In the genomic region with DNA sequence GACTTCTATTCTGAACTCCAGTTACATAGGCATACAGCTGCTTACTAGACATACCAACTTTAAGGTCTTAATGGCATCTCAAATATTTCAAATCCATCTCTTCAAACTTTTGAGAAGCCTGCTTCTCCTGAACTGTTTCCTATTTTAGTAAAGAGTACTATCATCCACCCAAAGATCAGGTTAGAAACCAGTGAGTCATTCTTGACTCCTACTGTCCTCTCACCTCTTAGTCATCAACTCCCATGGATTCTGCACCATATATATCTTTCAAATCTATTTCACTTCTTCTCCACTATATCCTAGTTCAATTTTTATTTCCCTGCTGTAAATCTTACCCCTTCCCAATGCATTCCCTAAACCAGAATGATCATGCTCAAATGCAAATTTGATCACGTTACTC, we compare ENCODE assay signal across 25 cellular contexts. TPM values are rescaled to one million over a fixed set of nuclear protein-coding genes. Genes with fewer than 3 reads are reported as not detected.
DNase-seq lines count a peak whose midpoint lies in the region; ATAC-seq and TF ChIP-seq lines count a peak whose summit lies in the region.
"Had no signal": no experiment of that assay in that cellular context is flagged by ENCODE, and none has a peak within 500 bp of the region (broad histone marks: within the 10 kb centered on the region; RNA-seq: fewer than 3 reads in every experiment).

No MANE protein-coding gene starts in this region.

- H3K4me3 ChIP-seq in mammary epithelial cell (replicated peaks in 1 of 3; ENCODE audit: insufficient read depth in 1 of 3, low read depth in 2 of 3, low read length in 3 of 3), result no peak overlapping the region
- H3K4me3 ChIP-seq: body of pancreas, PC-9, psoas muscle, skin epidermis, thoracic aorta had no signal

- WGBS in mammary epithelial cell (ENCODE audit: low coverage, missing lambda C conversion rate), result 0% methylated on average over 1 of the region's 1 CpG

- peak; percentile 55 for ATAC-seq in activated naive CD8-positive, alpha-beta T cell treated with anti-CD3 and anti-CD28 coated beads, Interleukin-2, amount 50 U/mL, for 24 hours
- ATAC-seq in HG03342 (IDR thresholded peaks at IDR 0.05; ENCODE audit: unreplicated experiment), result no peak
- ATAC-seq: body of pancreas, left colon, psoas muscle had no signal

- intact Hi-C loops in mammary epithelial cell (cut with micrococcal nuclease), result no loop called here

- H3K27ac ChIP-seq in mammary epithelial cell (ENCODE audit: insufficient read depth, low read depth, low read length), result no peak overlapping the region
- H3K27ac ChIP-seq: body of pancreas, KMS-11, PC-9, psoas muscle, skin epidermis, thoracic aorta had no signal

- H3K27me3 Mint-ChIP-seq in activated naive CD8-positive, alpha-beta T cell treated with anti-CD3 and anti-CD28 coated beads, Interleukin-2, amount 50 U/mL, for 24 hours, result peaks cover 18% of the 10 kb centered on the region
- peaks cover 18% of the 10 kb centered on the region for H3K27me3 Mint-ChIP-seq in activated naive CD8-positive, alpha-beta T cell treated with anti-CD3 and anti-CD28 coated beads for 36 hours
- H3K27me3 Mint-ChIP-seq in stimulated activated naive CD8-positive, alpha-beta T cell treated with anti-CD3 and anti-CD28 coated beads, Interleukin-15, Interleukin-2, amounts not matched to agents 100 ng/mL and 50 ng/mL, for 24 hours, result peaks cover 22% of the 10 kb centered on the region

- no peaks in the 10 kb centered on the region for H3K79me2 ChIP-seq in mammary epithelial cell (ENCODE audit: insufficient read depth, low read length)

- no peak overlapping the region for H2AFZ ChIP-seq in mammary epithelial cell (ENCODE audit: low read depth, low read length)
- H2AFZ ChIP-seq: PC-9 had no signal

- no peaks in the 10 kb centered on the region for H3K36me3 ChIP-seq in mammary epithelial cell (ENCODE audit: insufficient read depth, low read length)
- H3K36me3 ChIP-seq: BE2C, thoracic aorta had no signal

- H3K4me1 ChIP-seq in mammary epithelial cell (ENCODE audit: insufficient read depth, low read length), result no peaks in the 10 kb centered on the region
- H3K4me1 ChIP-seq: BE2C, body of pancreas, Caco-2, psoas muscle had no signal

- dilution Hi-C loops in mammary epithelial cell (cut with HindIII; ENCODE audit: low sequenced_read_pairs), result no loop called here

- BruUV-seq in mammary epithelial cell (replicated peaks; lab: Mats Ljungman, UMichigan), result no TSS peak

- H3K9me3 ChIP-seq in mammary epithelial cell (replicated peaks; ENCODE audit: insufficient read depth, low read length), result no peaks in the 10 kb centered on the region
- H3K9me3 ChIP-seq: BE2C, body of pancreas, Caco-2, psoas muscle, thoracic aorta had no signal

- peak overlapping the region; percentile 80 for H3K27ac Mint-ChIP-seq in activated naive CD8-positive, alpha-beta T cell treated with anti-CD3 and anti-CD28 coated beads, Interleukin-2, amount 50 U/mL, for 24 hours
- no peak overlapping the region for H3K27ac Mint-ChIP-seq in activated naive CD8-positive, alpha-beta T cell treated with anti-CD3 and anti-CD28 coated beads for 36 hours
- H3K27ac Mint-ChIP-seq in stimulated activated naive CD8-positive, alpha-beta T cell treated with anti-CD3 and anti-CD28 coated beads, Interleukin-15, Interleukin-2, amounts not matched to agents 100 ng/mL and 50 ng/mL, for 24 hours, result peak overlapping the region; percentile 85
- H3K27ac Mint-ChIP-seq: activated CD4-positive, alpha-beta T cell treated with anti-CD3 and anti-CD28 coated beads, Interleukin-2, amount 10 ng/mL, durations not matched to agents 7 days and 5 days; activated T-helper 2 cell treated with anti-CD3 and anti-CD28 coated beads, Interferon-gamma antibody, Interleukin-2, Interleukin-4, amounts not matched to agents 10 μg/mL and 5 μg/mL and 100 μg/mL, durations not matched to agents 14 hours and 24 hours and 36 hours had no signal

- H3K4me2 ChIP-seq in mammary epithelial cell (ENCODE audit: insufficient read depth, low read depth, low read length), result no peak overlapping the region
- H3K4me2 ChIP-seq: KMS-11, PC-9 had no signal

- no peak overlapping the region for H3K4me3 Mint-ChIP-seq in activated naive CD8-positive, alpha-beta T cell treated with anti-CD3 and anti-CD28 coated beads, Interleukin-2, amount 50 U/mL, for 24 hours
- no peak overlapping the region for H3K4me3 Mint-ChIP-seq in activated naive CD8-positive, alpha-beta T cell treated with anti-CD3 and anti-CD28 coated beads for 36 hours
- no peak overlapping the region for H3K4me3 Mint-ChIP-seq in stimulated activated naive CD8-positive, alpha-beta T cell treated with anti-CD3 and anti-CD28 coated beads, Interleukin-15, Interleukin-2, amounts not matched to agents 100 ng/mL and 50 ng/mL, for 24 hours
- H3K4me3 Mint-ChIP-seq: activated CD4-positive, alpha-beta T cell treated with anti-CD3 and anti-CD28 coated beads, Interleukin-2, amount 10 ng/mL, durations not matched to agents 7 days and 5 days had no signal

- no peaks in the 10 kb centered on the region for H3K9me3 Mint-ChIP-seq in activated naive CD8-positive, alpha-beta T cell treated with anti-CD3 and anti-CD28 coated beads, Interleukin-2, amount 50 U/mL, for 24 hours
- no peaks in the 10 kb centered on the region for H3K9me3 Mint-ChIP-seq in activated naive CD8-positive, alpha-beta T cell treated with anti-CD3 and anti-CD28 coated beads for 36 hours
- H3K9me3 Mint-ChIP-seq in stimulated activated naive CD8-positive, alpha-beta T cell treated with anti-CD3 and anti-CD28 coated beads, Interleukin-15, Interleukin-2, amounts not matched to agents 100 ng/mL and 50 ng/mL, for 24 hours, result peaks cover 3% of the 10 kb centered on the region
- H3K9me3 Mint-ChIP-seq: activated T-helper 2 cell treated with anti-CD3 and anti-CD28 coated beads, Interferon-gamma antibody, Interleukin-2, Interleukin-4, amounts not matched to agents 10 μg/mL and 5 μg/mL and 100 μg/mL, durations not matched to agents 14 hours and 24 hours and 36 hours had no signal

- H3K4me1 Mint-ChIP-seq in activated naive CD8-positive, alpha-beta T cell treated with anti-CD3 and anti-CD28 coated beads, Interleukin-2, amount 50 U/mL, for 24 hours, result peaks cover 43% of the 10 kb centered on the region
- H3K4me1 Mint-ChIP-seq in activated naive CD8-positive, alpha-beta T cell treated with anti-CD3 and anti-CD28 coated beads for 36 hours, result peaks cover 18% of the 10 kb centered on the region
- H3K4me1 Mint-ChIP-seq in stimulated activated naive CD8-positive, alpha-beta T cell treated with anti-CD3 and anti-CD28 coated beads, Interleukin-15, Interleukin-2, amounts not matched to agents 100 ng/mL and 50 ng/mL, for 24 hours (ENCODE audit: low read depth), result peaks cover 56% of the 10 kb centered on the region

- H4K20me1 ChIP-seq in mammary epithelial cell (ENCODE audit: insufficient read depth, low read length), result no peaks in the 10 kb centered on the region

- H3K27me3 ChIP-seq in mammary epithelial cell (ENCODE audit: insufficient read depth, low read length), result no peaks in the 10 kb centered on the region
- H3K27me3 ChIP-seq: BE2C, body of pancreas had no signal

- in situ Hi-C loops in mammary epithelial cell (cut with MboI; ENCODE audit: low sequenced_read_pairs in 2 of 2), result no loop called here

- CTCF ChIA-PET in mammary epithelial cell (lab: Charles Lee; ENCODE audit: low non-redundant PET), result no interaction called here

- no peak for DNase-seq in activated naive CD8-positive, alpha-beta T cell treated with anti-CD3 and anti-CD28 coated beads, Interleukin-2, amount 50 U/mL, for 24 hours
- no peak for DNase-seq in activated naive CD8-positive, alpha-beta T cell treated with anti-CD3 and anti-CD28 coated beads for 36 hours
- DNase-seq in MV-4-11 (lab: John Stamatoyannopoulos, UW) (peak; percentile 29), mammary epithelial cell (peak; percentile 55), amygdala (lab: John Stamatoyannopoulos, UW) (no peak), anterior cingulate cortex (lab: John Stamatoyannopoulos, UW) (no peak)
- DNase-seq: activated CD4-positive, alpha-beta T cell treated with anti-CD3 and anti-CD28 coated beads, Interleukin-2, amount 10 ng/mL, durations not matched to agents 7 days and 5 days; BE2C; body of pancreas; Caco-2; DMS79 treated with DMSO at 0.1 percent for 48 hours; effector CD8-positive, alpha-beta T cell; erythroblast; left colon; mesendoderm; PC-9; psoas muscle; stimulated activated CD4-positive, alpha-beta T cell treated with anti-CD3 and anti-CD28 coated beads, Interleukin-1b, Interleukin-23, amount 100 ng/mL, for 48 hours; T-helper 1 cell had no signal

- H3K36me3 Mint-ChIP-seq in activated naive CD8-positive, alpha-beta T cell treated with anti-CD3 and anti-CD28 coated beads, Interleukin-2, amount 50 U/mL, for 24 hours (ENCODE audit: low read depth), result no peaks in the 10 kb centered on the region
- H3K36me3 Mint-ChIP-seq in activated naive CD8-positive, alpha-beta T cell treated with anti-CD3 and anti-CD28 coated beads for 36 hours, result no peaks in the 10 kb centered on the region
- H3K36me3 Mint-ChIP-seq in stimulated activated naive CD8-positive, alpha-beta T cell treated with anti-CD3 and anti-CD28 coated beads, Interleukin-15, Interleukin-2, amounts not matched to agents 100 ng/mL and 50 ng/mL, for 24 hours (ENCODE audit: low read depth), result no peaks in the 10 kb centered on the region

- no peak overlapping the region for H3K9ac ChIP-seq in mammary epithelial cell (ENCODE audit: insufficient read depth, low read length)
- H3K9ac ChIP-seq: KMS-11 had no signal

- no peak for TF ChIP-seq CTCF in mammary epithelial cell (conservative IDR thresholded peaks at IDR 0.05 in 1 of 2, IDR thresholded peaks at IDR 0.05 in 1 of 2; ENCODE audit: extremely low read depth in 1 of 2, insufficient read depth in 1 of 2, low read depth in 1 of 2, low read length in 2 of 2)

RNA-seq across cellular contexts. Expression of gene BEND5, which starts 18.1 kb away (rescaled TPM):
- total RNA-seq in activated naive CD8-positive, alpha-beta T cell treated with anti-CD3 and anti-CD28 coated beads for 36 hours, result 10 to 100 TPM; 42.3 to 48.3 TPM
- total RNA-seq in mammary epithelial cell, result 1 to 10 TPM in 1 of 2 donors, under 1 TPM in 1; 0.56 to 1.5 TPM
- 0.16 TPM for polyA plus RNA-seq in mammary epithelial cell
- polyA minus RNA-seq in mammary epithelial cell, result not detected
- total RNA-seq: PC-9 had no signal

Comparison
In these comparisons a context has a peak if more than half of its experiments do, and no peak if none do; other contexts are left out.
1. DNase-seq: peak in MV-4-11 (single experiment) and mammary epithelial cell (single experiment); none in activated naive CD8-positive, alpha-beta T cell treated with anti-CD3 and anti-CD28 coated beads, Interleukin-2, amount 50 U/mL, for 24 hours (single experiment), activated naive CD8-positive, alpha-beta T cell treated with anti-CD3 and anti-CD28 coated beads for 36 hours (single experiment), amygdala (0 of 56) and anterior cingulate cortex (0 of 58).
2. RNA of gene BEND5, which starts 18.1 kb away (total RNA-seq): 42.3 to 48.3 TPM in activated naive CD8-positive, alpha-beta T cell treated with anti-CD3 and anti-CD28 coated beads for 36 hours; 0.56 to 1.5 TPM in mammary epithelial cell; every median in the first group is over 10 times any median in the second.